Comparison of ENCODE assay signal across 9 cellular contexts in genomic region chr16:84650062-84650991, GRCh38. TPM values are rescaled to one million over a fixed set of nuclear protein-coding genes. Genes with fewer than 3 reads are reported as not detected.
DNase-seq lines count a peak whose midpoint lies in the region; ATAC-seq and TF ChIP-seq lines count a peak whose summit lies in the region.
"Had no signal": no experiment of that assay in that cellular context is flagged by ENCODE, and none has a peak within 500 bp of the region (broad histone marks: within the 10 kb centered on the region; RNA-seq: fewer than 3 reads in every experiment).

No MANE protein-coding gene starts in this region.

- no peaks in the 10 kb centered on the region for H3K9me3 Mint-ChIP-seq in type B pancreatic cell

- intact Hi-C loops in left ventricle myocardium superior (cut with micrococcal nuclease) (no loop called here), Right ventricle myocardium inferior (cut with DNase I) (no loop called here)

- peak overlapping the region; percentile 84 for H3K4me3 Mint-ChIP-seq in type B pancreatic cell

- peaks cover 4% of the 10 kb centered on the region for H3K27me3 Mint-ChIP-seq in type B pancreatic cell

- H3K36me3 Mint-ChIP-seq in type B pancreatic cell = peaks cover 8% of the 10 kb centered on the region

- H3K4me3 ChIP-seq in adipocyte (ENCODE audit: low read length) = peak overlapping the region; percentile 14

- peaks cover 27% of the 10 kb centered on the region for H3K36me3 ChIP-seq in adipocyte (ENCODE audit: control insufficient read depth, insufficient read depth, low read length, severe bottlenecking)

- H3K27me3 ChIP-seq in adipocyte (replicated peaks; ENCODE audit: control insufficient read depth, insufficient read depth, low read length) = no peaks in the 10 kb centered on the region

- H3K9ac ChIP-seq in adipocyte (ENCODE audit: low read length) = no peak overlapping the region

- peak overlapping the region; percentile 91 for H3K27ac Mint-ChIP-seq in type B pancreatic cell

- peaks cover 35% of the 10 kb centered on the region for H3K4me1 ChIP-seq in adipocyte (ENCODE audit: control insufficient read depth, insufficient read depth, low read length)

- H3K9me3 ChIP-seq in adipocyte (ENCODE audit: control insufficient read depth, low read length) = no peaks in the 10 kb centered on the region

- ATAC-seq in left ventricle myocardium superior = peak; percentile 1
- no peak for ATAC-seq in Right ventricle myocardium inferior

- DNase-seq in left ventricle myocardium superior = no peak
- no peak for DNase-seq in Right ventricle myocardium inferior (ENCODE audit: missing footprints)
- DNase-seq in adipocyte (ENCODE audit: low read depth) = peak; percentile 69
- peak; percentile 66 for DNase-seq in glomerular visceral epithelial cell (ENCODE audit: extremely low spot score)
- DNase-seq in type B pancreatic cell (ENCODE audit: extremely low spot score, unreplicated experiment) = no peak
- DNase-seq in activated effector memory CD4-positive, alpha-beta T cell treated with Interleukin-2 at 50 U/mL for 16 hours = no peak
- no peak for DNase-seq in iPS-NIHi11 (ENCODE audit: low spot score)
- no peak for DNase-seq in GM19238 (ENCODE audit: insufficient read length, low spot score)
- DNase-seq: NCI-H524 had no signal

- TF ChIP-seq CTCF in type B pancreatic cell (conservative IDR thresholded peaks at IDR 0.05) = no peak

- H3K4me1 Mint-ChIP-seq in type B pancreatic cell (ENCODE audit: unreplicated experiment) = peaks cover 16% of the 10 kb centered on the region

RNA-seq across cellular contexts. Expression of gene KLHL36, which starts 2.0 kb away (rescaled TPM):
- total RNA-seq in left ventricle myocardium superior (62.5 TPM), Right ventricle myocardium inferior (58.2 TPM), type B pancreatic cell (ENCODE audit: low replicate concordance) (40.3 and 64.7 TPM in 2 replicates)

RNA-seq across cellular contexts. Expression of gene COTL1, which starts 32.4 kb away (rescaled TPM):
- total RNA-seq in left ventricle myocardium superior (11.8 TPM), Right ventricle myocardium inferior (18.4 TPM), type B pancreatic cell (ENCODE audit: low replicate concordance) (75.6 and 179 TPM in 2 replicates)

RNA-seq across cellular contexts. Expression of gene USP10, which starts 49.5 kb away (rescaled TPM):
- total RNA-seq in left ventricle myocardium superior (74.5 TPM), Right ventricle myocardium inferior (76.5 TPM), type B pancreatic cell (ENCODE audit: low replicate concordance) (97.7 and 110 TPM in 2 replicates)

Comparison
In these comparisons a context has a peak if more than half of its experiments do, and no peak if none do; other contexts are left out.
1. DNase-seq: peak in adipocyte (single experiment) and glomerular visceral epithelial cell (single experiment); none in left ventricle myocardium superior (single experiment), Right ventricle myocardium inferior (single experiment), type B pancreatic cell (single experiment), activated effector memory CD4-positive, alpha-beta T cell treated with Interleukin-2 at 50 U/mL for 16 hours (single experiment), iPS-NIHi11 (single experiment) and GM19238 (single experiment).